11 cellular contexts compared by ENCODE assay signal in genomic region chr3:195030791-195031321, GRCh38.
DNase-seq lines count a peak whose midpoint lies in the region; ATAC-seq and TF ChIP-seq lines count a peak whose summit lies in the region.
"Had no signal": no experiment of that assay in that cellular context is flagged by ENCODE, and none has a peak within 500 bp of the region (broad histone marks: within the 10 kb centered on the region; RNA-seq: fewer than 3 reads in every experiment).

No MANE protein-coding gene starts in this region.

- POLR2A ChIA-PET in WTC11 (lab: Charles Lee) = no interaction called here

- H3K27me3 ChIP-seq in HUES48 (ENCODE audit: control insufficient read depth, insufficient read depth, low read length) (peaks cover 10% of the 10 kb centered on the region; the same call in 1 of the 2 replicates), stomach smooth muscle (ENCODE audit: control insufficient read depth in 1 of 2, insufficient read depth in 2 of 2, low read length in 2 of 2) (peaks cover 0 to 3% of the 10 kb centered on the region in 2 donors), H7 (ENCODE audit: control insufficient read depth, insufficient read depth, low read length) (peaks cover 3% of the 10 kb centered on the region)

- H3K36me3 Mint-ChIP-seq in WTC11 = no peaks in the 10 kb centered on the region

- H3K4me1 ChIP-seq in HUES48 (ENCODE audit: control insufficient read depth, insufficient read depth, low read length) = peaks cover 17% of the 10 kb centered on the region
- H3K4me1 ChIP-seq in stomach smooth muscle (ENCODE audit: control insufficient read depth, insufficient read depth, low read length) = no peaks in the 10 kb centered on the region

- no peak overlapping the region for H3K4me3 Mint-ChIP-seq in WTC11
- H3K4me3 Mint-ChIP-seq: activated CD4-positive, alpha-beta memory T cell treated with anti-CD3 and anti-CD28 coated beads, Interleukin-2, amount 10 ng/mL, durations not matched to agents 7 days and 5 days had no signal

- H3K36me3 ChIP-seq in HUES48 (ENCODE audit: control insufficient read depth, insufficient read depth, low read length) = no peaks in the 10 kb centered on the region
- no peaks in the 10 kb centered on the region for H3K36me3 ChIP-seq in stomach smooth muscle (ENCODE audit: control insufficient read depth in 2 of 2, insufficient read depth in 2 of 2, low read length in 2 of 2)
- no peaks in the 10 kb centered on the region for H3K36me3 ChIP-seq in H7 (replicated peaks; ENCODE audit: control insufficient read depth, insufficient read depth, low read length)
- H3K36me3 ChIP-seq: thoracic aorta had no signal

- peaks cover 39% of the 10 kb centered on the region for H3K4me1 Mint-ChIP-seq in WTC11
- H3K4me1 Mint-ChIP-seq: activated CD4-positive, alpha-beta memory T cell treated with anti-CD3 and anti-CD28 coated beads, Interleukin-2, amount 10 ng/mL, durations not matched to agents 7 days and 5 days had no signal

- H3K27ac Mint-ChIP-seq in WTC11 = no peak overlapping the region
- H3K27ac Mint-ChIP-seq: activated CD4-positive, alpha-beta memory T cell treated with anti-CD3 and anti-CD28 coated beads, Interleukin-2, amount 10 ng/mL, durations not matched to agents 7 days and 5 days had no signal

- DNase-seq in WTC11 (ENCODE audit: low spot score) (no peak), iris pigment epithelial cell (ENCODE audit: low read depth) (peak; percentile 52), H7 (no peak), GM19238 (ENCODE audit: insufficient read length, low spot score) (no peak), NCI-H446 treated with DMSO at 0.1 percent for 48 hours (lab: John Stamatoyannopoulos, UW) (no peak), activated T-cell treated with anti-CD3 and anti-CD28 coated beads for 4 hours (no peak)
- DNase-seq: activated CD4-positive, alpha-beta memory T cell treated with anti-CD3 and anti-CD28 coated beads, Interleukin-2, amount 10 ng/mL, durations not matched to agents 7 days and 5 days; stimulated activated CD4-positive, alpha-beta T cell treated with anti-CD3 and anti-CD28 coated beads, Interleukin-12 subunit alpha, Interleukin-12 subunit beta, amount 100 ng/mL, for 4 hours had no signal

- H3K9me3 Mint-ChIP-seq in WTC11 = no peaks in the 10 kb centered on the region
- H3K9me3 Mint-ChIP-seq: activated CD4-positive, alpha-beta memory T cell treated with anti-CD3 and anti-CD28 coated beads, Interleukin-2, amount 10 ng/mL, durations not matched to agents 7 days and 5 days had no signal

- H3K27me3 Mint-ChIP-seq in WTC11 (ENCODE audit: low read depth) = peaks cover 10% of the 10 kb centered on the region
- H3K27me3 Mint-ChIP-seq: activated CD4-positive, alpha-beta memory T cell treated with anti-CD3 and anti-CD28 coated beads, Interleukin-2, amount 10 ng/mL, durations not matched to agents 7 days and 5 days had no signal

- H3K4me3 ChIP-seq in HUES48 (ENCODE audit: low read depth, low read length) (no peak overlapping the region), stomach smooth muscle (ENCODE audit: low read length in 2 of 2) (no peak overlapping the region), H7 (ENCODE audit: insufficient read depth, low read depth, low read length) (no peak overlapping the region)
- H3K4me3 ChIP-seq: thoracic aorta had no signal

- CTCF ChIA-PET in WTC11 (lab: Charles Lee) = interaction anchor here (0.9 to 2.2 kb wide), 6 partner anchors 10 to 343 kb away, joined by 3 to 10 read pairs (median 3); partner anchors contain the start of gene XXYLT1

- no peaks in the 10 kb centered on the region for H3K9me3 ChIP-seq in HUES48 (ENCODE audit: control insufficient read depth, insufficient read depth, low read length)
- no peaks in the 10 kb centered on the region for H3K9me3 ChIP-seq in stomach smooth muscle (ENCODE audit: control insufficient read depth in 2 of 2, low read length in 2 of 2)
- H3K9me3 ChIP-seq: thoracic aorta had no signal

- H3K27ac ChIP-seq in HUES48 (ENCODE audit: low read depth, low read length) = peak overlapping the region; percentile 72
- H3K27ac ChIP-seq in stomach smooth muscle (ENCODE audit: low read length) = peak overlapping the region; percentile 18
- H3K27ac ChIP-seq: thoracic aorta had no signal

- no peak for TF ChIP-seq CTCF in WTC11 (IDR thresholded peaks at IDR 0.05)

- ATAC-seq in WTC11 = no peak

- no peak overlapping the region for H3K9ac ChIP-seq in HUES48 (ENCODE audit: low read depth, low read length)
- no peak overlapping the region for H3K9ac ChIP-seq in stomach smooth muscle (ENCODE audit: low read length in 2 of 2)

TF ChIP-seq in WTC11, 78 proteins besides CTCF, POLR2A, EP300 and RAD21:
- TF ChIP-seq GABPB1 (CRISPR knock-in tag; IDR thresholded peaks at IDR 0.05) = peak; percentile 24; the same call in 1 of the 2 replicates
- TF ChIP-seq NFE2L1 (CRISPR knock-in tag; IDR thresholded peaks at IDR 0.05) = no peak
TF ChIP-seq in WTC11: peak in this region for 1.
